ENCODE assay signal across 12 cellular contexts in genomic region chr4:42965326-42965725, GRCh38.
DNase-seq lines count a peak whose midpoint lies in the region; ATAC-seq, FAIRE-seq and TF ChIP-seq lines count a peak whose summit lies in the region.
"Had no signal": no experiment of that assay in that cellular context is flagged by ENCODE, and none has a peak within 500 bp of the region (broad histone marks: within the 10 kb centered on the region; RNA-seq: fewer than 3 reads in every experiment).

No MANE protein-coding gene starts in this region.

- no peak overlapping the region for H3K27ac Mint-ChIP-seq in immature natural killer cell
- H3K27ac Mint-ChIP-seq: naive B cell had no signal

- intact Hi-C loops in GM12878 (cut with micrococcal nuclease; ENCODE audit: unreplicated experiment): no loop called here

- no peaks in the 10 kb centered on the region for H3K36me3 Mint-ChIP-seq in immature natural killer cell
- H3K36me3 Mint-ChIP-seq: naive B cell had no signal

- TF ChIP-seq EP300 in GM12878 (IDR thresholded peaks at IDR 0.05; ENCODE audit: borderline replicate concordance in 1 of 2, control insufficient read depth in 1 of 2, low read depth in 2 of 2, low read length in 2 of 2): no peak

- H3K9ac ChIP-seq in GM12878 (ENCODE audit: control insufficient read depth, insufficient read depth, low read length): no peak overlapping the region
- H3K9ac ChIP-seq: KMS-11 had no signal

- H3K27me3 ChIP-seq in MG63: peaks cover 2% of the 10 kb centered on the region; the same call in 1 of the 2 replicates
- no peaks in the 10 kb centered on the region for H3K27me3 ChIP-seq in GM12878 (replicated peaks in 1 of 2; ENCODE audit: control insufficient read depth in 2 of 2, insufficient read depth in 2 of 2, low read length in 1 of 2)

- RAD21 ChIA-PET in GM12878 (lab: Charles Lee; ENCODE audit: unreplicated experiment): interaction anchor here (1.0 kb wide), 1 partner anchor 148 kb away, joined by 3 read pairs; no protein-coding TSS in a partner anchor

- TF ChIP-seq CTCF in GM12878 (IDR thresholded peaks at IDR 0.05 in 2 of 3, conservative IDR thresholded peaks at IDR 0.05 in 1 of 3; ENCODE audit: control insufficient read depth in 2 of 3, extremely low read depth in 1 of 3, insufficient read depth in 1 of 3, low read depth in 3 of 3, low read length in 3 of 3): no peak; a peak in 1 of 6 replicates
- TF ChIP-seq CTCF in omental fat pad (IDR thresholded peaks at IDR 0.05): no peak

- H3K4me2 ChIP-seq in GM12878 (ENCODE audit: control insufficient read depth, insufficient read depth): no peak overlapping the region
- H3K4me2 ChIP-seq: KMS-11 had no signal

- no peak overlapping the region for H3K4me3 Mint-ChIP-seq in immature natural killer cell
- H3K4me3 Mint-ChIP-seq: naive B cell had no signal

- no peak for FAIRE-seq in GM12878 (lab: Jason Lieb, UNC)

- H3K27ac ChIP-seq in GM12878 (ENCODE audit: control insufficient read depth, insufficient read depth): no peak overlapping the region
- H3K27ac ChIP-seq: KMS-11 had no signal

- H4K20me1 ChIP-seq in GM12878 (ENCODE audit: control insufficient read depth, insufficient read depth): no peaks in the 10 kb centered on the region

- TF ChIP-seq POLR2A in GM12878 (IDR thresholded peaks at IDR 0.05; ENCODE audit: low read depth, low read length): no peak

- POLR2A ChIA-PET in GM12878 (lab: Charles Lee): interaction anchor here (0.6 kb wide), 1 partner anchor 1972 kb away, joined by 4 read pairs; no protein-coding TSS in a partner anchor

- no peak overlapping the region for H3K4me3 ChIP-seq in MG63
- no peak overlapping the region for H3K4me3 ChIP-seq in GM12878

- H2AFZ ChIP-seq in GM12878 (ENCODE audit: control insufficient read depth, low read depth, low read length): no peak overlapping the region

- WGBS in GM12878 (ENCODE audit: insufficient coverage, insufficient replicate concordance, low lambda C conversion rate, missing lambda C conversion rate): 0% methylated on average over 2 of the region's 2 CpGs

- no peaks in the 10 kb centered on the region for H3K4me1 ChIP-seq in GM12878 (ENCODE audit: control insufficient read depth, insufficient read depth, low read length)

- ATAC-seq in GM12878 (no peak), omental fat pad (ENCODE audit: low FRiP score) (no peak)

- no peaks in the 10 kb centered on the region for H3K79me2 ChIP-seq in GM12878 (ENCODE audit: control insufficient read depth, insufficient read depth, low read length)

- TF ChIP-seq RAD21 in GM12878 (IDR thresholded peaks at IDR 0.05; ENCODE audit: insufficient read depth, low read depth, low read length): peak; percentile 27; the same call in 1 of the 2 replicates

- H3K27me3 Mint-ChIP-seq in immature natural killer cell (ENCODE audit: low read depth in 3 of 3): peaks cover 0 to 4% (median 0%) of the 10 kb centered on the region in 3 donors

- H3K9me3 ChIP-seq in MG63 (no peaks in the 10 kb centered on the region), GM12878 (replicated peaks; ENCODE audit: control insufficient read depth, insufficient read depth, low read length) (no peaks in the 10 kb centered on the region)

- H3K36me3 ChIP-seq in MG63: no peaks in the 10 kb centered on the region
- H3K36me3 ChIP-seq in GM12878 (ENCODE audit: control insufficient read depth in 2 of 2, insufficient read depth in 2 of 2, low read length in 1 of 2): no peaks in the 10 kb centered on the region

- DNase-seq in DMS53 treated with DMSO at 0.1 percent for 48 hours (lab: John Stamatoyannopoulos, UW; ENCODE audit: unreplicated experiment) (peak; percentile 18), MG63 (peak; percentile 22), GM12878 (ENCODE audit: low read depth, low spot score) (no peak), middle frontal gyrus (ENCODE audit: extremely low spot score, low spot score) (peak; percentile 15), omental fat pad (ENCODE audit: low spot score) (no peak), immature natural killer cell (no peak), epidermal melanocyte (ENCODE audit: insufficient read length, low spot score) (no peak)
- DNase-seq: activated CD8-positive, alpha-beta memory T cell treated with anti-CD3 and anti-CD28 coated beads, Interleukin-2, amount 50 U/mL, for 48 hours; dermis blood vessel endothelial cell; naive B cell; SIG-M5 had no signal

- in situ Hi-C loops in GM12878 (cut with MboI): no loop called here

- BruUV-seq in GM12878 (replicated peaks; lab: Mats Ljungman, UMichigan): no TSS peak

- SMC1A ChIA-PET in GM12878 (lab: Charles Lee; ENCODE audit: uncharacterized antibody, unreplicated experiment): no interaction called here

- no peaks in the 10 kb centered on the region for H3K4me1 Mint-ChIP-seq in immature natural killer cell
- H3K4me1 Mint-ChIP-seq: naive B cell had no signal

- H3K9me3 Mint-ChIP-seq in immature natural killer cell: peaks cover 0 to 10% (median 0%) of the 10 kb centered on the region in 6 donors

- CTCF ChIA-PET in GM12878 (lab: Yijun Ruan, JAX): interaction anchor here (0.7 to 1.0 kb wide), 2 partner anchors 397 to 1253 kb away, joined by 3 read pairs; no protein-coding TSS in a partner anchor

TF ChIP-seq in GM12878, 131 proteins besides CTCF, POLR2A, EP300 and RAD21 (continues in another document):
- TF ChIP-seq USF1 (IDR thresholded peaks at IDR 0.05; ENCODE audit: borderline replicate concordance, extremely low read length, insufficient read depth, low read depth, low read length) (no peak), ZZZ3 (IDR thresholded peaks at IDR 0.05; ENCODE audit: control insufficient read depth, insufficient read length, low read depth) (no peak), RCOR1 (conservative IDR thresholded peaks at IDR 0.05; ENCODE audit: low read depth, low read length) (no peak), E2F4 (IDR thresholded peaks at IDR 0.05; ENCODE audit: low read depth, low read length) (no peak), MTA2 (IDR thresholded peaks at IDR 0.05; ENCODE audit: low read depth) (no peak), ZNF207 (IDR thresholded peaks at IDR 0.05; ENCODE audit: borderline replicate concordance) (no peak), PRDM15 (CRISPR knock-in tag; IDR thresholded peaks at IDR 0.05) (no peak), TAF1 (IDR thresholded peaks at IDR 0.05; ENCODE audit: borderline replicate concordance, low read depth, low read length) (no peak)

Comparison
In these comparisons a context has a peak if more than half of its experiments do, and no peak if none do; other contexts are left out.
1. DNase-seq: peak in DMS53 treated with DMSO at 0.1 percent for 48 hours (single experiment), MG63 (single experiment) and middle frontal gyrus (single experiment); none in GM12878 (single experiment), omental fat pad (single experiment), immature natural killer cell (0 of 3) and epidermal melanocyte (single experiment).